8 cellular contexts compared by ENCODE assay signal in genomic region chr22:34105461-34106062, GRCh38.
A peak's percentile ranks its signal among the peaks of the same experiment; 100 is the strongest.
DNase-seq lines count a peak whose midpoint lies in the region; ATAC-seq and TF ChIP-seq lines count a peak whose summit lies in the region.

No MANE protein-coding gene starts in this region.

- no peaks in the 10 kb centered on the region for H3K27me3 Mint-ChIP-seq in activated T-cell treated with anti-CD3 and anti-CD28 coated beads, Interleukin-2, amount 50 U/mL, for 72 hours (ENCODE audit: low read depth)
- H3K27me3 Mint-ChIP-seq in activated T-cell treated with anti-CD3 and anti-CD28 coated beads, Interleukin-2, amount 50 U/mL, for 24 hours: no peaks in the 10 kb centered on the region
- peaks cover 18% of the 10 kb centered on the region for H3K27me3 Mint-ChIP-seq in neural crest cell (ENCODE audit: low read depth)

- peaks cover 0 to 19% (median 0%) of the 10 kb centered on the region in 45 donors for H3K27me3 ChIP-seq in dorsolateral prefrontal cortex

- H3K27ac Mint-ChIP-seq in activated T-cell treated with anti-CD3 and anti-CD28 coated beads, Interleukin-2, amount 50 U/mL, for 72 hours: no peak overlapping the region
- H3K27ac Mint-ChIP-seq in activated T-cell treated with anti-CD3 and anti-CD28 coated beads, Interleukin-2, amount 50 U/mL, for 24 hours: no peak overlapping the region
- no peak overlapping the region for H3K27ac Mint-ChIP-seq in neural crest cell (ENCODE audit: unreplicated experiment)

- ATAC-seq in activated T-cell treated with anti-CD3 and anti-CD28 coated beads, Interleukin-2, amount 50 U/mL, for 72 hours (replicated peaks in 1 of 2): no peak
- ATAC-seq in GM21529 (IDR thresholded peaks at IDR 0.05; ENCODE audit: unreplicated experiment) (no peak), HG03280 (IDR thresholded peaks at IDR 0.05; ENCODE audit: unreplicated experiment) (no peak)

- H3K36me3 Mint-ChIP-seq in activated T-cell treated with anti-CD3 and anti-CD28 coated beads, Interleukin-2, amount 50 U/mL, for 72 hours (ENCODE audit: insufficient read depth in 2 of 2): no peaks in the 10 kb centered on the region
- no peaks in the 10 kb centered on the region for H3K36me3 Mint-ChIP-seq in activated T-cell treated with anti-CD3 and anti-CD28 coated beads, Interleukin-2, amount 50 U/mL, for 24 hours (ENCODE audit: low read depth)
- no peaks in the 10 kb centered on the region for H3K36me3 Mint-ChIP-seq in neural crest cell (ENCODE audit: low read depth)

- peak; percentile 12 to 36 for DNase-seq in activated T-cell treated with anti-CD3 and anti-CD28 coated beads, Interleukin-2, amount 50 U/mL, for 72 hours
- no peak for DNase-seq in activated T-cell treated with anti-CD3 and anti-CD28 coated beads, Interleukin-2, amount 50 U/mL, for 24 hours
- DNase-seq in NCI-H748 treated with DMSO at 0.1 percent for 48 hours (lab: John Stamatoyannopoulos, UW) (peak; percentile 0), dorsolateral prefrontal cortex (peak; percentile 28 to 75 (median 59)), neural crest cell (ENCODE audit: low read depth, low spot score) (peak; percentile 67), cerebellar nuclear complex (lab: John Stamatoyannopoulos, UW) (no peak)

- no peak overlapping the region for H3K4me3 Mint-ChIP-seq in activated T-cell treated with anti-CD3 and anti-CD28 coated beads, Interleukin-2, amount 50 U/mL, for 72 hours
- H3K4me3 Mint-ChIP-seq in activated T-cell treated with anti-CD3 and anti-CD28 coated beads, Interleukin-2, amount 50 U/mL, for 24 hours: no peak overlapping the region
- no peak overlapping the region for H3K4me3 Mint-ChIP-seq in neural crest cell

- peak; percentile 36 to 80 (median 70) for TF ChIP-seq CTCF in dorsolateral prefrontal cortex (IDR thresholded peaks at IDR 0.05 in 54 of 56, conservative IDR thresholded peaks at IDR 0.05 in 2 of 56; ENCODE audit: low read depth in 1 of 56, partially characterized antibody in 56 of 56)
- peak; percentile 76 for TF ChIP-seq CTCF in neural crest cell (conservative IDR thresholded peaks at IDR 0.05)

- H3K9me3 Mint-ChIP-seq in activated T-cell treated with anti-CD3 and anti-CD28 coated beads, Interleukin-2, amount 50 U/mL, for 72 hours: peaks cover 2 to 3% of the 10 kb centered on the region in 2 donors
- peaks cover 4% of the 10 kb centered on the region for H3K9me3 Mint-ChIP-seq in activated T-cell treated with anti-CD3 and anti-CD28 coated beads, Interleukin-2, amount 50 U/mL, for 24 hours
- no peaks in the 10 kb centered on the region for H3K9me3 Mint-ChIP-seq in neural crest cell

- intact Hi-C loops in dorsolateral prefrontal cortex (cut with DNase I): loop anchor here (2.0 to 10.0 kb wide), 3 partner anchors 181 to 801 kb away; partner anchors contain the start of gene LARGE1 (in 1 of the 2)

- no peak overlapping the region for H3K4me3 ChIP-seq in dorsolateral prefrontal cortex

- no peaks in the 10 kb centered on the region for H3K4me1 Mint-ChIP-seq in activated T-cell treated with anti-CD3 and anti-CD28 coated beads, Interleukin-2, amount 50 U/mL, for 72 hours (ENCODE audit: low read depth)
- no peaks in the 10 kb centered on the region for H3K4me1 Mint-ChIP-seq in activated T-cell treated with anti-CD3 and anti-CD28 coated beads, Interleukin-2, amount 50 U/mL, for 24 hours (ENCODE audit: low read depth)
- peaks cover 6% of the 10 kb centered on the region for H3K4me1 Mint-ChIP-seq in neural crest cell

- H3K27ac ChIP-seq in dorsolateral prefrontal cortex: no peak overlapping the region

Comparison
In these comparisons a context has a peak if more than half of its experiments do, and no peak if none do; other contexts are left out.
1. DNase-seq: peak in activated T-cell treated with anti-CD3 and anti-CD28 coated beads, Interleukin-2, amount 50 U/mL, for 72 hours (2 of 2), NCI-H748 treated with DMSO at 0.1 percent for 48 hours (single experiment), dorsolateral prefrontal cortex (10 of 10) and neural crest cell (single experiment); none in activated T-cell treated with anti-CD3 and anti-CD28 coated beads, Interleukin-2, amount 50 U/mL, for 24 hours (single experiment) and cerebellar nuclear complex (0 of 2).